In the genomic region with DNA sequence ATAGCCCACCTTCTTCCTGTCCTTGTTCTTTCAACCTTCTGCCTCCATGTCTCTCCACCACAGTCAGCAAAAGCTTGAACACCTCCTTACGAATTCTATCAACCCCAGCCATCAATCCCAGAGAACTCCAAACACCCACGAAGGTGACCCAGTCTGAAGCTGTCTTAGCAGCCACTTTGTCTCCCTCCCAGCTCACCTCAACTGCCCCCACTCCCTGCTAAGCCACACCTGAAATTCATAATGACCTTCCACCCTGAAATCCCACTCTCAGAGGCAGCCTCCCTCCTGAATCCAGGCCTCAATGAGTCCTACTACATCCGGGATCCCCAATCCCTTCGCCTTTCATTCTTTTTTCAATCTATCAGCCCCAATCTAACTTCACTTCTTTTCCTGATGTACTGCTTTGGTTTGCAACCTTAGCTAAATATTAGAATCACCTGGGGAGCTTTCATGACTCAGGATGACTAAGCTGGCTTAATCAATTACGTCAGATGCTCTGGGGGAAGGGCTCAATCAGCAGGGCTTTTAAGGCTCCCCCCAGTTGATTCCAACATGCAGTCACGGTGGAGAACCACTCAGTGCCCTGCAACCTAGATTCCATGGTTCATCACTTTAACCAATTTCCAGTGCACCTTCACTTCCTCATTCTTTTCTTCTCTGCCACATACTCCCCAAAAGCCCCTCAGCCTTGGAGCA, we compare ENCODE assay signal across 17 cellular contexts. TPM values are rescaled to one million over a fixed set of nuclear protein-coding genes. Genes with fewer than 3 reads are reported as not detected.
DNase-seq lines count a peak whose midpoint lies in the region; ATAC-seq, FAIRE-seq and TF ChIP-seq lines count a peak whose summit lies in the region.
"Had no signal": no experiment of that assay in that cellular context is flagged by ENCODE, and none has a peak within 500 bp of the region (broad histone marks: within the 10 kb centered on the region; RNA-seq: fewer than 3 reads in every experiment).

No MANE protein-coding gene starts in this region.

- H3K4me3 ChIP-seq in SK-N-SH (ENCODE audit: low read depth in 2 of 2, low read length in 1 of 2) (no peak overlapping the region), skeletal muscle cell (ENCODE audit: low read depth, low read length) (no peak overlapping the region), upper lobe of right lung (no peak overlapping the region)

- TF ChIP-seq POLR2A in erythroblast (IDR thresholded peaks at IDR 0.05; ENCODE audit: low read length) = no peak

- TF ChIP-seq RAD21 in SK-N-SH (IDR thresholded peaks at IDR 0.05; ENCODE audit: low read length) = no peak

- H3K27me3 ChIP-seq in SK-N-SH (ENCODE audit: insufficient read depth) (no peaks in the 10 kb centered on the region), upper lobe of right lung (no peaks in the 10 kb centered on the region)

- H3K36me3 ChIP-seq in SK-N-SH (replicated peaks in 1 of 2; ENCODE audit: control insufficient read depth in 1 of 2, insufficient read depth in 2 of 2, low read length in 1 of 2) = no peaks in the 10 kb centered on the region
- no peaks in the 10 kb centered on the region for H3K36me3 ChIP-seq in upper lobe of right lung

- DNase-seq in HCEC 1CT = peak; percentile 24
- no peak for DNase-seq in SK-N-SH
- peak; percentile 30 to 70 for DNase-seq in erythroblast (lab: John Stamatoyannopoulos, UW)
- DNase-seq in skeletal muscle cell (ENCODE audit: low read depth) = peak; percentile 11
- no peak for DNase-seq in HTR-8/SVneo (ENCODE audit: insufficient read length, low spot score)
- no peak for DNase-seq in upper lobe of right lung
- DNase-seq: activated CD8-positive, alpha-beta T cell treated with anti-CD3 and anti-CD28 coated beads, Interleukin-2, amount 10 ng/mL, durations not matched to agents 7 days and 5 days; activated naive CD4-positive, alpha-beta T cell; foreskin melanocyte; GOT3; kidney; naive thymus-derived CD4-positive, alpha-beta T cell; NCI-H2029 treated with DMSO at 0.1 percent for 48 hours had no signal

- no peaks in the 10 kb centered on the region for H3K4me1 ChIP-seq in SK-N-SH (ENCODE audit: control insufficient read depth in 1 of 2, insufficient read depth in 2 of 2, low read depth in 1 of 2, low read length in 1 of 2)
- no peaks in the 10 kb centered on the region for H3K4me1 ChIP-seq in upper lobe of right lung

- intact Hi-C loops in upper lobe of right lung (cut with DNase I) = no loop called here

- H3K79me2 ChIP-seq in SK-N-SH (ENCODE audit: insufficient read depth) = no peaks in the 10 kb centered on the region

- H3K9me3 ChIP-seq in SK-N-SH (no peaks in the 10 kb centered on the region), upper lobe of right lung (no peaks in the 10 kb centered on the region)

- TF ChIP-seq EP300 in SK-N-SH (IDR thresholded peaks at IDR 0.05; ENCODE audit: borderline replicate concordance in 1 of 2, low read depth in 1 of 2, low read length in 1 of 2) = no peak

- no peaks in the 10 kb centered on the region for H4K20me1 ChIP-seq in SK-N-SH (ENCODE audit: insufficient read depth)

- H3K9me2 ChIP-seq in SK-N-SH = no peaks in the 10 kb centered on the region

- ATAC-seq in HG02852 (IDR thresholded peaks at IDR 0.05; ENCODE audit: unreplicated experiment) = no peak
- no peak for ATAC-seq in upper lobe of right lung
- ATAC-seq: activated CD8-positive, alpha-beta T cell treated with anti-CD3 and anti-CD28 coated beads, Interleukin-2, amount 10 ng/mL, durations not matched to agents 7 days and 5 days; naive thymus-derived CD4-positive, alpha-beta T cell; sciatic nerve had no signal

- 71% methylated on average over 6 of the region's 6 CpGs for WGBS in SK-N-SH (ENCODE audit: low lambda C conversion rate)

- H3K27ac ChIP-seq in SK-N-SH (ENCODE audit: low read depth in 2 of 2, low read length in 1 of 2) (no peak overlapping the region), upper lobe of right lung (no peak overlapping the region)
- H3K27ac ChIP-seq: KMS-11 had no signal

- POLR2A ChIA-PET in SK-N-SH (lab: Yijun Ruan, JAX) = interaction anchor here (1.1 kb wide), 1 partner anchor 48 kb away, joined by 3 read pairs; no protein-coding TSS in a partner anchor

- CTCF ChIA-PET in SK-N-SH (lab: Yijun Ruan, JAX) = interaction anchor here (1.2 to 9.9 kb wide), 4 partner anchors 9 to 121 kb away, joined by 3 to 93 read pairs (median 16); no protein-coding TSS in a partner anchor

- no peak for TF ChIP-seq CTCF in SK-N-SH (IDR thresholded peaks at IDR 0.05)
- no peak for TF ChIP-seq CTCF in upper lobe of right lung (IDR thresholded peaks at IDR 0.05)

- no peak overlapping the region for H2AFZ ChIP-seq in SK-N-SH (ENCODE audit: low read depth)

- H3K4me2 ChIP-seq in SK-N-SH = no peak overlapping the region
- H3K4me2 ChIP-seq: KMS-11 had no signal

- no peaks in the 10 kb centered on the region for H3F3A ChIP-seq in SK-N-SH (replicated peaks; ENCODE audit: insufficient read depth)

- H3K9ac ChIP-seq in SK-N-SH = no peak overlapping the region
- H3K9ac ChIP-seq: KMS-11 had no signal

- FAIRE-seq in HTR-8/SVneo (lab: Jason Lieb, UNC) = no peak
- FAIRE-seq: kidney had no signal

TF ChIP-seq in SK-N-SH, 30 proteins besides CTCF, POLR2A, EP300 and RAD21:
- 0 out of 2 replicates have a peak, but pooled peaks have one; percentile 18 for TF ChIP-seq TCF12 (IDR thresholded peaks at IDR 0.05)
- TF ChIP-seq FOSL2 (IDR thresholded peaks at IDR 0.05; ENCODE audit: borderline replicate concordance, low read depth) = peak; percentile 65
- TF ChIP-seq MXI1 (IDR thresholded peaks at IDR 0.05; ENCODE audit: low read depth, low read length) = no peak

RNA-seq across cellular contexts. Expression of gene BHMT, which starts 32.2 kb away (rescaled TPM):
- not detected in 2 replicates for polyA plus RNA-seq in SK-N-SH (2012; rRNA removed)
- polyA plus RNA-seq in SK-N-SH (2012; cell fraction: cytosol; rRNA removed) = not detected in 2 replicates
- not detected in 2 replicates for polyA plus RNA-seq in SK-N-SH (2012; cell fraction: nucleus; rRNA removed)
- total RNA-seq in upper lobe of right lung = not detected
- total RNA-seq: activated CD8-positive, alpha-beta T cell treated with anti-CD3 and anti-CD28 coated beads, Interleukin-2, amount 10 ng/mL, durations not matched to agents 7 days and 5 days; chondrocyte; naive thymus-derived CD4-positive, alpha-beta T cell had no signal
- polyA plus RNA-seq: naive thymus-derived CD4-positive, alpha-beta T cell had no signal

Comparison
In these comparisons a context has a peak if more than half of its experiments do, and no peak if none do; other contexts are left out.
1. DNase-seq: peak in HCEC 1CT (single experiment), erythroblast (2 of 2) and skeletal muscle cell (single experiment); none in SK-N-SH (single experiment), HTR-8/SVneo (single experiment) and upper lobe of right lung (single experiment).